Comparison of ENCODE assay signal across 8 cellular contexts in the genomic region with DNA sequence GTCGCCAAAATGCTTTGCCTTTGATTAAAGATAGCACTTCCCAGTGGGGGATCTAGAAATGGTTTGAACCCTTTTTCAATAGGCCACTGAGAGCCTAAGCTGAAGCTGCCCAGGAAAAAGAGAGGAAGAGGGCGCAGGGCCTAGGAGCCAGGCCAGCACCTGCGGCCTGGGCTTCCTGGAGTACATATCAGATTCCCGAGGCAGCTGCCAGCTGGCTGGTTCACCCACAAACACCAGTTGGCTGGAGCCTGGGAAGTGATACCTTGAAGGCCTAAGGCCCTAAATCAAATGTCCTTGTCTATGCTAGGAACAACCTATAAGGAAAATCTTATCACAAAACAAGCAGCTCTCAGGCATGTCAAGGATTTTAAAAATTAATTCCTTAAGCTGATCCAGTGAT. TPM values are rescaled to one million over a fixed set of nuclear protein-coding genes. Genes with fewer than 3 reads are reported as not detected.
DNase-seq lines count a peak whose midpoint lies in the region; ATAC-seq and TF ChIP-seq lines count a peak whose summit lies in the region.

No MANE protein-coding gene starts in this region.

- H3K4me3 Mint-ChIP-seq in activated B cell treated with CpG ODN at 0.5 μM for 24 hours, result no peak overlapping the region

- TF ChIP-seq CTCF in activated B cell treated with CpG ODN at 0.5 μM for 24 hours (IDR thresholded peaks at IDR 0.05) (no peak), omental fat pad (IDR thresholded peaks at IDR 0.05) (no peak)

- peaks cover 38% of the 10 kb centered on the region for H3K36me3 Mint-ChIP-seq in activated B cell treated with CpG ODN at 0.5 μM for 24 hours (ENCODE audit: low read depth)

- peak; percentile 13 to 62 for DNase-seq in NCI-H187 (lab: John Stamatoyannopoulos, UW)
- no peak for DNase-seq in NCI-H187 treated with DMSO at 0.1 percent for 48 hours (lab: John Stamatoyannopoulos, UW)
- DNase-seq in NCI-H128 (lab: John Stamatoyannopoulos, UW; ENCODE audit: unreplicated experiment), result peak; percentile 21
- no peak for DNase-seq in activated B cell treated with CpG ODN at 0.5 μM for 24 hours
- DNase-seq in omental fat pad (ENCODE audit: low spot score), result no peak
- DNase-seq in 8988T, result no peak
- no peak for DNase-seq in T-helper 2 cell
- DNase-seq in Ammon's horn (ENCODE audit: low spot score), result no peak

- H3K27ac Mint-ChIP-seq in activated B cell treated with CpG ODN at 0.5 μM for 24 hours, result peak overlapping the region; percentile 69

- intact Hi-C loops in activated B cell treated with CpG ODN at 0.5 μM for 24 hours (cut with micrococcal nuclease), result no loop called here

- no peaks in the 10 kb centered on the region for H3K9me3 Mint-ChIP-seq in activated B cell treated with CpG ODN at 0.5 μM for 24 hours

- CTCF ChIA-PET in activated B cell treated with CpG ODN at 0.5 μM for 24 hours (lab: Charles Lee), result interaction anchor here (1.2 to 1.4 kb wide), 2 partner anchors 38 to 82 kb away, joined by 3 to 4 read pairs; no protein-coding TSS in a partner anchor

- peaks cover 86% of the 10 kb centered on the region for H3K4me1 Mint-ChIP-seq in activated B cell treated with CpG ODN at 0.5 μM for 24 hours

- no peak for ATAC-seq in activated B cell treated with CpG ODN at 0.5 μM for 24 hours (ENCODE audit: low read depth)
- peak; percentile 36 for ATAC-seq in omental fat pad (ENCODE audit: low FRiP score)

- POLR2A ChIA-PET in activated B cell treated with CpG ODN at 0.5 μM for 24 hours (lab: Charles Lee), result interaction anchor here (0.8 to 1.0 kb wide), 3 partner anchors 11 to 75 kb away, joined by 3 read pairs; no protein-coding TSS in a partner anchor

- no peaks in the 10 kb centered on the region for H3K27me3 Mint-ChIP-seq in activated B cell treated with CpG ODN at 0.5 μM for 24 hours

RNA-seq across cellular contexts. Expression of a gene that starts 37.1 kb away (rescaled TPM):
- total RNA-seq in activated B cell treated with CpG ODN at 0.5 μM for 24 hours (154 and 185 TPM in 2 replicates), omental fat pad (10 to 100 TPM; 18.4 to 56.3 (median 30.1) TPM)

Comparison
In these comparisons a context has a peak if more than half of its experiments do, and no peak if none do; other contexts are left out.
1. DNase-seq: peak in NCI-H187 (2 of 2) and NCI-H128 (single experiment); none in NCI-H187 treated with DMSO at 0.1 percent for 48 hours (single experiment), activated B cell treated with CpG ODN at 0.5 μM for 24 hours (single experiment), omental fat pad (single experiment), 8988T (single experiment), T-helper 2 cell (0 of 5) and Ammon's horn (single experiment).